1 cellular context compared by ENCODE assay signal in the genomic region with DNA sequence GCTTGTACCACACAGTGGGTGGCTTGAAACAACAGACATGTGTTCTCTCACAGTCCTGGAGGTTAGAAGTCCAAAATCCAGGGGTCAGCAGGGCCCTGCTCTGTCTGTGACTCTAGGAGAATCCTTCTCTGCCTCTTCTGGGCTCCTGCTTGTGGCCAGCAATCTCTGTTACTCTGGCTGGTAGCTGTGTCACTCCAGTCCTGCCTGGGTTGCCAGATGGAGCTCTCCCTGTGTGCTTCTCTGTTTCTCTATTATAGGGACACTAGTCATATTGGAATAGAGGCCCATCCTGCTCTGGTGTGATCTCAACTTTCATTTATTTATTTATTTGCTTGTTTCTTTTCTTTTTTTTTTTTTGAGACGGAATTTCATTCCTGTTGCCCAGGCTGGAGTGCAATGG.
TF ChIP-seq lines count a peak whose summit lies in the region.

No MANE protein-coding gene starts in this region.

TF ChIP-seq in H1, 55 proteins besides CTCF, POLR2A, EP300 and RAD21 (continued from another document):
- TF ChIP-seq KDM4A (IDR thresholded peaks at IDR 0.05; ENCODE audit: low read depth, low read length, severe bottlenecking) = no peak
- no peak for TF ChIP-seq EZH2 (IDR thresholded peaks at IDR 0.05; ENCODE audit: low read depth, low read length, severe bottlenecking)
- TF ChIP-seq GABPA (IDR thresholded peaks at IDR 0.05; ENCODE audit: borderline replicate concordance, insufficient read depth, low read length) = no peak
- no peak for TF ChIP-seq CHD1 (IDR thresholded peaks at IDR 0.05; ENCODE audit: low read depth, low read length)
- TF ChIP-seq TAF7 (optimal IDR thresholded peaks at IDR 0.05; ENCODE audit: borderline replicate concordance, low read depth, low read length) = no peak
- TF ChIP-seq MAFK (IDR thresholded peaks at IDR 0.05; ENCODE audit: low read depth, low read length) = no peak
- no peak for TF ChIP-seq BCL11A (IDR thresholded peaks at IDR 0.05; ENCODE audit: low read depth in 2 of 2, low read length in 2 of 2)
- TF ChIP-seq, protein P1, sequence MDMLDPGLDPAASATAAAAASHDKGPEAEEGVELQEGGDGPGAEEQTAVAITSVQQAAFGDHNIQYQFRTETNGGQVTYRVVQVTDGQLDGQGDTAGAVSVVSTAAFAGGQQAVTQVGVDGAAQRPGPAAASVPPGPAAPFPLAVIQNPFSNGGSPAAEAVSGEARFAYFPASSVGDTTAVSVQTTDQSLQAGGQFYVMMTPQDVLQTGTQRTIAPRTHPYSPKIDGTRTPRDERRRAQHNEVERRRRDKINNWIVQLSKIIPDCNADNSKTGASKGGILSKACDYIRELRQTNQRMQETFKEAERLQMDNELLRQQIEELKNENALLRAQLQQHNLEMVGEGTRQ (IDR thresholded peaks at IDR 0.05; ENCODE audit: low read length) = no peak
- no peak for TF ChIP-seq NANOG (IDR thresholded peaks at IDR 0.05; ENCODE audit: insufficient read depth, low read depth, low read length, poor library complexity, severe bottlenecking)
- TF ChIP-seq CEBPB (IDR thresholded peaks at IDR 0.05; ENCODE audit: low read depth, low read length) = no peak
- TF ChIP-seq SRF (IDR thresholded peaks at IDR 0.05; ENCODE audit: low read depth, low read length) = no peak
- TF ChIP-seq BACH1 (IDR thresholded peaks at IDR 0.05; ENCODE audit: low read length) = no peak
